16 cellular contexts compared by ENCODE assay signal in genomic region chr14:64979336-64980074, GRCh38. TPM values are rescaled to one million over a fixed set of nuclear protein-coding genes. Genes with fewer than 3 reads are reported as not detected.
DNase-seq lines count a peak whose midpoint lies in the region; ATAC-seq and TF ChIP-seq lines count a peak whose summit lies in the region.
"Had no signal": no experiment of that assay in that cellular context is flagged by ENCODE, and none has a peak within 500 bp of the region (broad histone marks: within the 10 kb centered on the region; RNA-seq: fewer than 3 reads in every experiment).

No MANE protein-coding gene starts in this region.

- DNase-seq in DMS79 (lab: John Stamatoyannopoulos, UW): peak; percentile 80
- peak; percentile 19 for DNase-seq in astrocyte of the cerebellum (ENCODE audit: low read depth)
- peak; percentile 76 for DNase-seq in mesendoderm
- DNase-seq in activated CD4-positive, alpha-beta T cell treated with anti-CD3 and anti-CD28 coated beads for 48 hours: no peak
- no peak for DNase-seq in DMS153 treated with DMSO at 0.1 percent for 48 hours (lab: John Stamatoyannopoulos, UW; ENCODE audit: unreplicated experiment)
- DNase-seq in natural killer cell treated with Interleukin-12 subunit alpha and Interleukin-12 subunit beta and Interleukin-15 and Interleukin-18, amount 100 ng/mL, for 72 hours (ENCODE audit: low spot score): no peak
- DNase-seq in iPS-NIHi11 (ENCODE audit: low spot score): no peak
- DNase-seq: activated CD8-positive, alpha-beta T cell treated with anti-CD3 and anti-CD28 coated beads for 36 hours; dorsolateral prefrontal cortex; NCI-H1417 treated with DMSO at 0.1 percent for 48 hours; stimulated activated CD4-positive, alpha-beta T cell treated with anti-CD3 and anti-CD28 coated beads, Interleukin-2, amount 100 ng/mL, for 24 hours; stimulated activated naive CD4-positive, alpha-beta T cell had no signal

- H3K79me1 ChIP-seq in mesendoderm (ENCODE audit: low read length): no peaks in the 10 kb centered on the region

- no peak for TF ChIP-seq CTCF in astrocyte of the cerebellum (IDR thresholded peaks at IDR 0.05; ENCODE audit: low read depth, low read length, missing control alignments)

- H3K56ac ChIP-seq in mesendoderm (ENCODE audit: low read length): peak overlapping the region; percentile 38

- H3K4me3 Mint-ChIP-seq in natural killer cell treated with Interleukin-12 subunit alpha and Interleukin-12 subunit beta and Interleukin-15 and Interleukin-18, amount 100 ng/mL, for 72 hours: no peak overlapping the region
- H3K4me3 Mint-ChIP-seq: activated CD8-positive, alpha-beta T cell treated with anti-CD3 and anti-CD28 coated beads for 36 hours; activated naive CD8-positive, alpha-beta T cell; T-helper 1 cell treated with Interleukin-12 subunit alpha and Interleukin-12 subunit beta and Interleukin-4 antibody, amounts not matched to agents 30 μg/mL and 1 μg/mL, for 36 hours had no signal

- ATAC-seq in natural killer cell treated with Interleukin-12 subunit alpha and Interleukin-12 subunit beta and Interleukin-15 and Interleukin-18, amount 100 ng/mL, for 72 hours: no peak
- ATAC-seq: activated CD8-positive, alpha-beta T cell treated with anti-CD3 and anti-CD28 coated beads for 36 hours had no signal

- H2BK120ac ChIP-seq in mesendoderm (ENCODE audit: low read depth, low read length): peak overlapping the region; percentile 30

- H3K27ac Mint-ChIP-seq in natural killer cell treated with Interleukin-12 subunit alpha and Interleukin-12 subunit beta and Interleukin-15 and Interleukin-18, amount 100 ng/mL, for 72 hours: no peak overlapping the region
- H3K27ac Mint-ChIP-seq: activated CD8-positive, alpha-beta T cell treated with anti-CD3 and anti-CD28 coated beads for 36 hours; activated naive CD8-positive, alpha-beta T cell; T-helper 1 cell treated with Interleukin-12 subunit alpha and Interleukin-12 subunit beta and Interleukin-4 antibody, amounts not matched to agents 30 μg/mL and 1 μg/mL, for 36 hours had no signal

- peak overlapping the region; percentile 88 for H4K8ac ChIP-seq in mesendoderm (ENCODE audit: low read depth, low read length)

- H2AK5ac ChIP-seq in mesendoderm (ENCODE audit: low read length): peak overlapping the region; percentile 84

- no peak overlapping the region for H3K4me2 ChIP-seq in mesendoderm (ENCODE audit: low read length)

- H3K4me3 ChIP-seq in HUES64 (ENCODE audit: low read length): no peak overlapping the region
- H3K4me3 ChIP-seq in astrocyte of the cerebellum (ENCODE audit: low read depth, low read length): no peak overlapping the region
- no peak overlapping the region for H3K4me3 ChIP-seq in mesendoderm (ENCODE audit: low read length)
- H3K4me3 ChIP-seq: dorsolateral prefrontal cortex had no signal

- H3K27me3 Mint-ChIP-seq in natural killer cell treated with Interleukin-12 subunit alpha and Interleukin-12 subunit beta and Interleukin-15 and Interleukin-18, amount 100 ng/mL, for 72 hours: peaks cover 8% of the 10 kb centered on the region in 2 donors
- H3K27me3 Mint-ChIP-seq: activated naive CD8-positive, alpha-beta T cell had no signal

- H3K4ac ChIP-seq in mesendoderm (ENCODE audit: low read depth, low read length): peak overlapping the region; percentile 63

- H3K4me1 Mint-ChIP-seq in natural killer cell treated with Interleukin-12 subunit alpha and Interleukin-12 subunit beta and Interleukin-15 and Interleukin-18, amount 100 ng/mL, for 72 hours (ENCODE audit: low read depth in 2 of 2): peaks cover 7 to 11% of the 10 kb centered on the region in 2 donors

- H3K36me3 ChIP-seq in HUES64 (ENCODE audit: insufficient read depth, low read length) (no peaks in the 10 kb centered on the region), mesendoderm (ENCODE audit: control insufficient read depth, insufficient read depth, low read length) (no peaks in the 10 kb centered on the region)

- H3K23ac ChIP-seq in mesendoderm (ENCODE audit: low read length): no peak overlapping the region

- H4K5ac ChIP-seq in mesendoderm (ENCODE audit: low read length): no peak overlapping the region

- H2BK5ac ChIP-seq in mesendoderm (ENCODE audit: low read length): peak overlapping the region; percentile 28

- H3K9me3 ChIP-seq in HUES64 (ENCODE audit: insufficient read depth, low read depth, low read length): no peaks in the 10 kb centered on the region

- peak overlapping the region; percentile 9; the same call in 1 of the 2 replicates for H3K27ac ChIP-seq in HUES64 (ENCODE audit: low read depth, low read length)
- H3K27ac ChIP-seq in mesendoderm (ENCODE audit: low read depth, low read length): peak overlapping the region; percentile 52
- H3K27ac ChIP-seq: dorsolateral prefrontal cortex had no signal

- H3K9ac ChIP-seq in HUES64 (ENCODE audit: low read depth, low read length) (peak overlapping the region; percentile 46; the same call in 1 of the 2 replicates), mesendoderm (ENCODE audit: low read length) (no peak overlapping the region)

- in situ Hi-C loops in astrocyte of the cerebellum (cut with HindIII; ENCODE audit: low sequenced_read_pairs): no loop called here

- H3K4me1 ChIP-seq in HUES64 (ENCODE audit: insufficient read depth, low read length): peaks cover 9% of the 10 kb centered on the region; the same call in 1 of the 2 replicates
- H3K4me1 ChIP-seq in mesendoderm (ENCODE audit: control insufficient read depth, low read depth, low read length): no peaks in the 10 kb centered on the region

- WGBS in HUES64: 81% methylated on average over 4 of the region's 5 CpGs
- no CpG with 5 or more reads among the region's 5 CpGs for WGBS in mesendoderm (ENCODE audit: extremely low coverage, insufficient coverage, low lambda C conversion rate)

- H3K18ac ChIP-seq in mesendoderm (ENCODE audit: low read length): peak overlapping the region; percentile 78

- H3K36me3 Mint-ChIP-seq in natural killer cell treated with Interleukin-12 subunit alpha and Interleukin-12 subunit beta and Interleukin-15 and Interleukin-18, amount 100 ng/mL, for 72 hours: no peaks in the 10 kb centered on the region
- H3K36me3 Mint-ChIP-seq: activated naive CD8-positive, alpha-beta T cell had no signal

- H3K79me2 ChIP-seq in mesendoderm (ENCODE audit: control insufficient read depth, insufficient read depth, low read length): no peaks in the 10 kb centered on the region

- H3K9me3 Mint-ChIP-seq in natural killer cell treated with Interleukin-12 subunit alpha and Interleukin-12 subunit beta and Interleukin-15 and Interleukin-18, amount 100 ng/mL, for 72 hours: no peaks in the 10 kb centered on the region
- H3K9me3 Mint-ChIP-seq: activated CD8-positive, alpha-beta T cell treated with anti-CD3 and anti-CD28 coated beads for 36 hours; T-helper 1 cell treated with Interleukin-12 subunit alpha and Interleukin-12 subunit beta and Interleukin-4 antibody, amounts not matched to agents 30 μg/mL and 1 μg/mL, for 36 hours had no signal

- no peak overlapping the region for H2BK15ac ChIP-seq in mesendoderm (replicated peaks; ENCODE audit: low read depth)

- no peaks in the 10 kb centered on the region for H3K27me3 ChIP-seq in HUES64 (ENCODE audit: insufficient read depth, low read length)
- H3K27me3 ChIP-seq in mesendoderm (ENCODE audit: insufficient read depth, low read length, poor library complexity): no peaks in the 10 kb centered on the region
- H3K27me3 ChIP-seq: dorsolateral prefrontal cortex had no signal

RNA-seq across cellular contexts. Expression of gene FNTB, which starts 7.2 kb away (rescaled TPM):
- 18.2 TPM for polyA plus RNA-seq in HUES64 (2013, experiment 1 of 2)
- 16.7 TPM for polyA plus RNA-seq in HUES64 (2013, experiment 2 of 2)
- 12.8 TPM for polyA plus RNA-seq in mesendoderm (2013, experiment 1 of 2)
- 12.3 TPM for polyA plus RNA-seq in mesendoderm (2013, experiment 2 of 2)
- total RNA-seq in natural killer cell treated with Interleukin-12 subunit alpha and Interleukin-12 subunit beta and Interleukin-15 and Interleukin-18, amount 100 ng/mL, for 72 hours: 10 to 100 TPM; 13.4 to 30.9 TPM

RNA-seq across cellular contexts. Expression of gene RAB15, which starts 7.4 kb away (rescaled TPM):
- 36.0 TPM for polyA plus RNA-seq in HUES64 (2013, experiment 1 of 2)
- 31.4 TPM for polyA plus RNA-seq in HUES64 (2013, experiment 2 of 2)
- 42.6 TPM for polyA plus RNA-seq in mesendoderm (2013, experiment 1 of 2)
- polyA plus RNA-seq in mesendoderm (2013, experiment 2 of 2): 42.7 TPM
- total RNA-seq in natural killer cell treated with Interleukin-12 subunit alpha and Interleukin-12 subunit beta and Interleukin-15 and Interleukin-18, amount 100 ng/mL, for 72 hours: 1 to 10 TPM; 1.8 to 2.1 TPM

RNA-seq across cellular contexts. Expression of gene GPX2, which starts 37.0 kb away (rescaled TPM):
- 2.6 TPM for polyA plus RNA-seq in HUES64 (2013, experiment 1 of 2)
- 1.9 TPM for polyA plus RNA-seq in HUES64 (2013, experiment 2 of 2)
- 1.2 TPM for polyA plus RNA-seq in mesendoderm (2013, experiment 1 of 2)
- 1.1 TPM for polyA plus RNA-seq in mesendoderm (2013, experiment 2 of 2)
- not detected for total RNA-seq in natural killer cell treated with Interleukin-12 subunit alpha and Interleukin-12 subunit beta and Interleukin-15 and Interleukin-18, amount 100 ng/mL, for 72 hours
- total RNA-seq: activated CD8-positive, alpha-beta T cell treated with anti-CD3 and anti-CD28 coated beads for 36 hours; omental fat pad had no signal

Comparison
In these comparisons a context has a peak if more than half of its experiments do, and no peak if none do; other contexts are left out.
1. DNase-seq: peak in DMS79 (single experiment), astrocyte of the cerebellum (single experiment) and mesendoderm (single experiment); none in activated CD4-positive, alpha-beta T cell treated with anti-CD3 and anti-CD28 coated beads for 48 hours (single experiment), DMS153 treated with DMSO at 0.1 percent for 48 hours (single experiment), natural killer cell treated with Interleukin-12 subunit alpha and Interleukin-12 subunit beta and Interleukin-15 and Interleukin-18, amount 100 ng/mL, for 72 hours (single experiment) and iPS-NIHi11 (single experiment).